12 cellular contexts compared by ENCODE assay signal in genomic region chr15:64854041-64854440, GRCh38. TPM values are rescaled to one million over a fixed set of nuclear protein-coding genes. Genes with fewer than 3 reads are reported as not detected.
DNase-seq lines count a peak whose midpoint lies in the region; ATAC-seq and TF ChIP-seq lines count a peak whose summit lies in the region.
"Had no signal": no experiment of that assay in that cellular context is flagged by ENCODE, and none has a peak within 500 bp of the region (broad histone marks: within the 10 kb centered on the region; RNA-seq: fewer than 3 reads in every experiment).

No MANE protein-coding gene starts in this region.

- peaks cover 9% of the 10 kb centered on the region for H3K79me1 ChIP-seq in neuronal stem cell (ENCODE audit: low read depth, low read length)

- no peak overlapping the region for H2BK120ac ChIP-seq in neuronal stem cell (ENCODE audit: low read depth, low read length)

- peak; percentile 52 for DNase-seq in Right ventricle myocardium superior
- DNase-seq in left ventricle myocardium superior, result no peak
- DNase-seq in dorsolateral prefrontal cortex, result no peak
- DNase-seq in neuronal stem cell (ENCODE audit: low spot score), result no peak
- DNase-seq in uterus, result peak in 1 of 2 donors; percentile 43
- DNase-seq in UCSD-AML1 (lab: John Stamatoyannopoulos, UW; ENCODE audit: unreplicated experiment), result no peak
- DNase-seq in glutamatergic neuron, result no peak
- DNase-seq: mucosa of descending colon, NCI-H510A, right lobe of liver had no signal

- H3K18ac ChIP-seq in neuronal stem cell (ENCODE audit: low read length), result no peak overlapping the region

- H2BK15ac ChIP-seq in neuronal stem cell (ENCODE audit: low read length), result no peak overlapping the region

- H2AFZ ChIP-seq in neuronal stem cell (ENCODE audit: low read length), result no peak overlapping the region

- H3K27ac ChIP-seq in dorsolateral prefrontal cortex (peak overlapping the region in 46 of 59 donors; percentile 0 to 96 (median 88)), neuronal stem cell (replicated peaks; ENCODE audit: low read length) (no peak overlapping the region), uterus (peak overlapping the region; percentile 40 to 48)
- H3K27ac ChIP-seq: right lobe of liver had no signal

- no peak overlapping the region for H3K4me3 Mint-ChIP-seq in glutamatergic neuron (ENCODE audit: unreplicated experiment)
- H3K4me3 Mint-ChIP-seq: type B pancreatic cell had no signal

- TF ChIP-seq CTCF in dorsolateral prefrontal cortex (IDR thresholded peaks at IDR 0.05 in 54 of 56, conservative IDR thresholded peaks at IDR 0.05 in 2 of 56; ENCODE audit: low read depth in 1 of 56, partially characterized antibody in 56 of 56) (no peak), uterus (IDR thresholded peaks at IDR 0.05) (no peak), glutamatergic neuron (IDR thresholded peaks at IDR 0.05; ENCODE audit: partially characterized antibody, unreplicated experiment) (no peak)

- no peak overlapping the region for H2BK12ac ChIP-seq in neuronal stem cell (ENCODE audit: low read length)

- H3K36me3 ChIP-seq in neuronal stem cell (replicated peaks in 1 of 2; ENCODE audit: control insufficient read depth in 2 of 2, insufficient read depth in 2 of 2, low read length in 2 of 2), result peaks cover 14 to 66% of the 10 kb centered on the region in 2 donors
- no peaks in the 10 kb centered on the region for H3K36me3 ChIP-seq in uterus

- H2AK5ac ChIP-seq in neuronal stem cell (ENCODE audit: low read depth, low read length), result peak overlapping the region; percentile 6

- H3K9me3 Mint-ChIP-seq in glutamatergic neuron (ENCODE audit: unreplicated experiment), result peaks cover 1% of the 10 kb centered on the region
- H3K9me3 Mint-ChIP-seq: type B pancreatic cell had no signal

- intact Hi-C loops in Right ventricle myocardium superior (cut with DNase I) (no loop called here), left ventricle myocardium superior (cut with micrococcal nuclease) (no loop called here), dorsolateral prefrontal cortex (cut with DNase I) (loop anchor here in 1 of 2 donors (10.0 kb wide), 1 partner anchor 131 kb away; the partner anchor contains the start of gene SPG21), uterus (cut with DNase I; ENCODE audit: low total_unique reads) (no loop called here)

- no peak overlapping the region for H4K8ac ChIP-seq in neuronal stem cell (ENCODE audit: low read depth, low read length)

- H3K9ac ChIP-seq in neuronal stem cell (ENCODE audit: low read depth, low read length, poor library complexity), result no peak overlapping the region

- H3K27me3 ChIP-seq in dorsolateral prefrontal cortex (no peaks in the 10 kb centered on the region), neuronal stem cell (ENCODE audit: control insufficient read depth in 3 of 3, insufficient read depth in 3 of 3, low read depth in 1 of 3, low read length in 3 of 3) (no peaks in the 10 kb centered on the region), uterus (no peaks in the 10 kb centered on the region)
- H3K27me3 ChIP-seq: right lobe of liver had no signal

- H3K14ac ChIP-seq in neuronal stem cell (ENCODE audit: low read length), result no peak overlapping the region

- no CpG with 5 or more reads among the region's 4 CpGs for WGBS in neuronal stem cell (ENCODE audit: extremely low coverage in 2 of 2, insufficient read length in 2 of 2, insufficient replicate concordance in 1 of 2), 2 donors

- TF ChIP-seq POLR2A in uterus (IDR thresholded peaks at IDR 0.05), result no peak

- H3K9me3 ChIP-seq in neuronal stem cell (replicated peaks in 1 of 2; ENCODE audit: control insufficient read depth in 2 of 2, insufficient read depth in 1 of 2, low read depth in 1 of 2, low read length in 2 of 2) (no peaks in the 10 kb centered on the region), uterus (no peaks in the 10 kb centered on the region)
- H3K9me3 ChIP-seq: mucosa of descending colon, right lobe of liver had no signal

- ATAC-seq in Right ventricle myocardium superior (ENCODE audit: poor library complexity) (no peak), left ventricle myocardium superior (no peak), GM21737 (IDR thresholded peaks at IDR 0.05; ENCODE audit: unreplicated experiment) (no peak)
- ATAC-seq: mucosa of descending colon had no signal

- H3K4me1 Mint-ChIP-seq in glutamatergic neuron (ENCODE audit: low read depth, unreplicated experiment), result peaks cover 14% of the 10 kb centered on the region

- H3K27me3 Mint-ChIP-seq in glutamatergic neuron (ENCODE audit: unreplicated experiment), result peaks cover 4% of the 10 kb centered on the region
- H3K27me3 Mint-ChIP-seq: type B pancreatic cell had no signal

- peaks cover 12 to 29% of the 10 kb centered on the region in 2 donors for H3K4me1 ChIP-seq in neuronal stem cell (ENCODE audit: control insufficient read depth in 2 of 2, insufficient read depth in 1 of 2, low read depth in 1 of 2, low read length in 2 of 2)
- H3K4me1 ChIP-seq in uterus, result peaks cover 18 to 29% of the 10 kb centered on the region in 2 donors
- H3K4me1 ChIP-seq: right lobe of liver had no signal

- H2BK5ac ChIP-seq in neuronal stem cell (ENCODE audit: low read length), result peak overlapping the region; percentile 75

- no peak overlapping the region for H3K4ac ChIP-seq in neuronal stem cell (ENCODE audit: low read length)

- no peaks in the 10 kb centered on the region for H3K36me3 Mint-ChIP-seq in glutamatergic neuron (ENCODE audit: unreplicated experiment)

- H3K23ac ChIP-seq in neuronal stem cell (ENCODE audit: low read depth, low read length, poor library complexity), result no peak overlapping the region

- H3K4me2 ChIP-seq in neuronal stem cell (ENCODE audit: insufficient read depth, low read length, poor library complexity, severe bottlenecking), result no peak overlapping the region

- no peak overlapping the region for H3K27ac Mint-ChIP-seq in glutamatergic neuron (ENCODE audit: unreplicated experiment)
- H3K27ac Mint-ChIP-seq: type B pancreatic cell had no signal

- no peak overlapping the region for H4K91ac ChIP-seq in neuronal stem cell (ENCODE audit: low read depth, low read length, poor library complexity)

- H3K4me3 ChIP-seq in dorsolateral prefrontal cortex (no peak overlapping the region), neuronal stem cell (ENCODE audit: low read length in 2 of 2) (no peak overlapping the region), uterus (no peak overlapping the region)
- H3K4me3 ChIP-seq: mucosa of descending colon, right lobe of liver had no signal

RNA-seq across cellular contexts. Expression of gene PLEKHO2, which starts 12.3 kb away (rescaled TPM):
- 9.1 TPM for total RNA-seq in Right ventricle myocardium superior
- 8.5 TPM for total RNA-seq in left ventricle myocardium superior
- total RNA-seq in dorsolateral prefrontal cortex, result 10 to 100 TPM; 11.7 to 57.7 (median 19.3) TPM
- polyA plus RNA-seq in neuronal stem cell (2013, experiment 1 of 2), result 5.7 TPM
- 6.0 TPM for polyA plus RNA-seq in neuronal stem cell (2013, experiment 2 of 2)
- 10 to 100 TPM; 10.3 to 46.2 (median 23.0) TPM for total RNA-seq in uterus
- total RNA-seq in glutamatergic neuron (ENCODE audit: unreplicated experiment), result 18.0 TPM

RNA-seq across cellular contexts. Expression of gene PIF1, which starts 28.6 kb away (rescaled TPM):
- total RNA-seq in Right ventricle myocardium superior (0.35 TPM), left ventricle myocardium superior (0.42 TPM), dorsolateral prefrontal cortex (1 to 10 TPM in 119 of 120 experiments, under 1 TPM in 1; 0.74 to 7.7 (median 3.2) TPM), uterus (1 to 10 TPM in 1 of 4 donors, under 1 TPM in 2, not detected in 1; 0.24 to 5.5 (median 0.29) TPM), glutamatergic neuron (ENCODE audit: unreplicated experiment) (8.6 TPM)
- 38.9 TPM for polyA plus RNA-seq in neuronal stem cell (2013, experiment 1 of 2)
- polyA plus RNA-seq in neuronal stem cell (2013, experiment 2 of 2), result 36.9 TPM

RNA-seq across cellular contexts. Expression of gene ANKDD1A, which starts 57.7 kb away (rescaled TPM):
- total RNA-seq in Right ventricle myocardium superior (1.4 TPM), left ventricle myocardium superior (1.3 TPM), dorsolateral prefrontal cortex (10 to 100 TPM; 16.8 to 58.1 (median 32.8) TPM), uterus (10 to 100 TPM in 3 of 4 donors, under 1 TPM in 1; 0.59 to 36.2 (median 17.7) TPM), glutamatergic neuron (ENCODE audit: unreplicated experiment) (6.8 TPM)
- 3.2 TPM for polyA plus RNA-seq in neuronal stem cell (2013, experiment 1 of 2)
- 3.2 TPM for polyA plus RNA-seq in neuronal stem cell (2013, experiment 2 of 2)
